ENCODE assay signal across 8 cellular contexts in the genomic region with DNA sequence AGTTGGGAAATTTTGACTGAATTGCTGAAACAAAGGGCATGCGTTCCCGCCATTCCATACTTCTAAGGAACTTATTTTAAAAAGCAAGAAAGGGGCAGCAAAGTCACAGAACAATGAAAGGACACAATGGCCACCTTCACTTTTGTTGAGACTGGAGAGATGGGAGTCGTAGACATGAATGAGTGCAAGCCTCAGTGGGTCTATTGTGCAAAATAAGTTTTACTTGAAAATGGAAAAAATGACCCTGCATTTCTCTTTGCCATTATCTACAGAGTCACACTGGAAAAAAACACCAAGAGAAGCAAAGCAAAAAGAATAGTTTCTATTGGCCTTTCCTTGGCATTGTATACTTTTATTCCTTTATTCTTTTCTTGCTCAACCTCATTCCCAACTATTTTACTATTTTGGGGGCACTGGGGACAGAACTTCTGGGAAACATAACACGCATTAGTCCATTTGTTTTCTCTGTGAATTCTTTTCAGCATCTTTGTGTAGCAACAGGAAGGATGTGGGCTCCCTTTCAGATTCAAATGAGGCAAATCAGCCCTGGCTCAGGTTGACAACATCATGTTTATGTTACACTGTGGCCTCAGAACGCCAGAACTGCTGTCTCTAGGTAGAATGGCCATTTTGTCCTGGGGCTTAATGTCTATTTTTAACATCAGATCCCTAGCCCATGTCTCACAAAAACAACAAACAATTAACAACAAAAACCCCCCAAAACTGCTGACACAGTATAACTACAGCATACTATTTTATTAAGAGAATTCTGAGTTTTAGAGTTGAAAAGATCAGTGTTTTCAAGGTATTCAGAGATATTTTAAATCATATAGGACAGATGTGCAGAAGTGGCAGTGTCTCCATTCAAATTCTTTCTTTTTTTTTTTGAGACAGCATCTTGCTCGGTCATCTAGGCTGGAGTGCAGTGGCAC.
A peak's percentile ranks its signal among the peaks of the same experiment; 100 is the strongest.
DNase-seq lines count a peak whose midpoint lies in the region; ATAC-seq and FAIRE-seq lines count a peak whose summit lies in the region.

No MANE protein-coding gene starts in this region.

- DNase-seq in activated T-cell treated with anti-CD3 and anti-CD28 coated beads for 1 hour (ENCODE audit: low read depth) = peak; percentile 30
- no peak for DNase-seq in activated T-cell treated with anti-CD3 and anti-CD28 coated beads for 4 hours
- DNase-seq in activated naive CD4-positive, alpha-beta T cell treated with Interleukin-2 at 50 U/mL for 16 hours = peak; percentile 61
- peak; percentile 26 for DNase-seq in midbrain (lab: John Stamatoyannopoulos, UW)
- no peak for DNase-seq in DMS79 (lab: John Stamatoyannopoulos, UW)
- DNase-seq in urothelium cell line (ENCODE audit: low spot score) = no peak

- FAIRE-seq in urothelium cell line (lab: Jason Lieb, UNC) = no peak

- ATAC-seq in HG03378 (IDR thresholded peaks at IDR 0.05; ENCODE audit: unreplicated experiment) (peak; percentile 93), GM19463 (IDR thresholded peaks at IDR 0.05; ENCODE audit: unreplicated experiment) (no peak)

Comparison
In these comparisons a context has a peak if more than half of its experiments do, and no peak if none do; other contexts are left out.
1. DNase-seq: peak in activated T-cell treated with anti-CD3 and anti-CD28 coated beads for 1 hour (single experiment), activated naive CD4-positive, alpha-beta T cell treated with Interleukin-2 at 50 U/mL for 16 hours (single experiment) and midbrain (single experiment); none in activated T-cell treated with anti-CD3 and anti-CD28 coated beads for 4 hours (single experiment), DMS79 (single experiment) and urothelium cell line (single experiment).